Comparison of ENCODE assay signal across 20 cellular contexts in the genomic region with DNA sequence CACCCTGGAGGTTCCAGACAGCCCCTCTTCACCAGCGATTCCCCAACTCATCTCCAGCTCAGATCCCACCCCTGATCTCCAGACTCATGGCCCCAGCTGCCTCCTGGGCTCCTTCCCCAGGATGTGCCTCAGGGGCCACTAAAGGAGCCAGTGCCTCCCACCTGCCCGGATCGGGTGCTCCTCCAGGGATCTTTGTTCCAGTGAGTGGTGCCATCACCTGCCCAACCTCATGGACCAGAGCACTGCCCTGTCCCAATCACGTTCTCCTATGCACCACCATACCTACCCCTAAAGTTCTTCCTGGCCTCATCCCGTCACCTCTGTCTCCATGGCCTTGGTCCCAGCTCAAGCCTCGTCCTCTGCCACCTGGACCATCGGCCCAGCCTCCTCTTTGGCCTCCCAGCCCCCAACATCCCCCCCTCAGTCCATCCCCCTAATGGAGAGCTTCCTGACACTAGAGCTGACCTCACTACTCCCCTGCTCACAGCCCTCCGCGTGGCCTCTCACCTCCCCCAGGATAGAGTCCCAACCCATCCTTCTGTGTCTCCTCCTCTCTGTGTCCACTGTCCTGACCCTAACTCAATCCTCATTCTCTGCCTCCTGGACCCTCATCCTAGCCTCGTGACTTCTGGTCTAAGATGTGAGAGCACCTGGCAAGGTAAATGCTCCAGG. TPM values are rescaled to one million over a fixed set of nuclear protein-coding genes. Genes with fewer than 3 reads are reported as not detected.
DNase-seq lines count a peak whose midpoint lies in the region; ATAC-seq, FAIRE-seq and TF ChIP-seq lines count a peak whose summit lies in the region.
"Had no signal": no experiment of that assay in that cellular context is flagged by ENCODE, and none has a peak within 500 bp of the region (broad histone marks: within the 10 kb centered on the region; RNA-seq: fewer than 3 reads in every experiment).

No MANE protein-coding gene starts in this region.

- BruUV-seq in GM12878 (replicated peaks; lab: Mats Ljungman, UMichigan) = no TSS peak

- TF ChIP-seq POLR2A in GM12878 (IDR thresholded peaks at IDR 0.05; ENCODE audit: low read depth, low read length) = peak; percentile 64

- WGBS in GM12878 (ENCODE audit: insufficient coverage, insufficient replicate concordance, low lambda C conversion rate, missing lambda C conversion rate) = 94% methylated on average over 10 of the region's 10 CpGs

- H4K20me1 ChIP-seq in GM12878 (ENCODE audit: control insufficient read depth, insufficient read depth) = no peaks in the 10 kb centered on the region

- H3K27me3 Mint-ChIP-seq in stimulated activated naive CD8-positive, alpha-beta T cell treated with anti-CD3 and anti-CD28 coated beads, Interleukin-15, Interleukin-2, amounts not matched to agents 100 ng/mL and 50 ng/mL, for 24 hours = no peaks in the 10 kb centered on the region
- peaks cover 0 to 7% (median 0%) of the 10 kb centered on the region in 3 donors for H3K27me3 Mint-ChIP-seq in naive B cell
- no peaks in the 10 kb centered on the region for H3K27me3 Mint-ChIP-seq in activated CD4-positive, alpha-beta memory T cell treated with anti-CD3 and anti-CD28 coated beads, Interleukin-2, amount 10 ng/mL, durations not matched to agents 7 days and 5 days
- H3K27me3 Mint-ChIP-seq: CD4-positive, CD25-positive, alpha-beta regulatory T cell had no signal

- H3K4me1 ChIP-seq in GM12878 (ENCODE audit: control insufficient read depth, insufficient read depth, low read length) (no peaks in the 10 kb centered on the region), upper lobe of right lung (no peaks in the 10 kb centered on the region)
- H3K4me1 ChIP-seq: Caco-2, HAP-1 had no signal

- no peak for TF ChIP-seq RAD21 in GM12878 (IDR thresholded peaks at IDR 0.05; ENCODE audit: insufficient read depth, low read depth, low read length)

- H3K27me3 ChIP-seq in GM12878 (replicated peaks in 1 of 2; ENCODE audit: control insufficient read depth in 2 of 2, insufficient read depth in 2 of 2, low read length in 1 of 2) = no peaks in the 10 kb centered on the region
- no peaks in the 10 kb centered on the region for H3K27me3 ChIP-seq in upper lobe of right lung
- H3K27me3 ChIP-seq: SJCRH30 had no signal

- H3K4me1 Mint-ChIP-seq in stimulated activated naive CD8-positive, alpha-beta T cell treated with anti-CD3 and anti-CD28 coated beads, Interleukin-15, Interleukin-2, amounts not matched to agents 100 ng/mL and 50 ng/mL, for 24 hours (ENCODE audit: low read depth) = peaks cover 2% of the 10 kb centered on the region
- peaks cover 28 to 48% (median 29%) of the 10 kb centered on the region in 3 donors for H3K4me1 Mint-ChIP-seq in naive B cell
- H3K4me1 Mint-ChIP-seq in activated CD4-positive, alpha-beta memory T cell treated with anti-CD3 and anti-CD28 coated beads, Interleukin-2, amount 10 ng/mL, durations not matched to agents 7 days and 5 days = no peaks in the 10 kb centered on the region

- TF ChIP-seq CTCF in GM12878 (IDR thresholded peaks at IDR 0.05 in 2 of 3, conservative IDR thresholded peaks at IDR 0.05 in 1 of 3; ENCODE audit: control insufficient read depth in 2 of 3, extremely low read depth in 1 of 3, insufficient read depth in 1 of 3, low read depth in 3 of 3, low read length in 3 of 3) (no peak), upper lobe of right lung (IDR thresholded peaks at IDR 0.05) (no peak)

- H3K27ac ChIP-seq in GM12878 (ENCODE audit: control insufficient read depth, insufficient read depth) = no peak overlapping the region
- no peak overlapping the region for H3K27ac ChIP-seq in upper lobe of right lung
- H3K27ac ChIP-seq: SJCRH30 had no signal

- H3K36me3 ChIP-seq in GM12878 (ENCODE audit: control insufficient read depth in 2 of 2, insufficient read depth in 2 of 2, low read length in 1 of 2) (peaks cover 3 to 13% of the 10 kb centered on the region in 2 experiments; a peak in 3 of 4 replicates), upper lobe of right lung (peaks cover 41% of the 10 kb centered on the region)
- H3K36me3 ChIP-seq: HAP-1 had no signal

- CTCF ChIA-PET in GM12878 (lab: Yijun Ruan, JAX) = no interaction called here
- CTCF ChIA-PET in activated CD4-positive, alpha-beta memory T cell treated with anti-CD3 and anti-CD28 coated beads, Interleukin-2, amount 10 ng/mL, durations not matched to agents 7 days and 5 days (lab: Charles Lee) = no interaction called here

- H3K4me3 Mint-ChIP-seq in stimulated activated naive CD8-positive, alpha-beta T cell treated with anti-CD3 and anti-CD28 coated beads, Interleukin-15, Interleukin-2, amounts not matched to agents 100 ng/mL and 50 ng/mL, for 24 hours = no peak overlapping the region
- no peak overlapping the region for H3K4me3 Mint-ChIP-seq in naive B cell
- H3K4me3 Mint-ChIP-seq in activated CD4-positive, alpha-beta memory T cell treated with anti-CD3 and anti-CD28 coated beads, Interleukin-2, amount 10 ng/mL, durations not matched to agents 7 days and 5 days = no peak overlapping the region
- H3K4me3 Mint-ChIP-seq: CD4-positive, CD25-positive, alpha-beta regulatory T cell had no signal

- intact Hi-C loops in GM12878 (cut with micrococcal nuclease; ENCODE audit: unreplicated experiment) = no loop called here
- intact Hi-C loops in upper lobe of right lung (cut with DNase I) = no loop called here

- H3K9ac ChIP-seq in GM12878 (ENCODE audit: control insufficient read depth, insufficient read depth, low read length) = no peak overlapping the region

- ATAC-seq in stimulated activated naive CD8-positive, alpha-beta T cell treated with anti-CD3 and anti-CD28 coated beads, Interleukin-15, Interleukin-2, amounts not matched to agents 100 U/mL and 50 U/mL, for 24 hours = no peak
- ATAC-seq in GM12878 (no peak), naive B cell (ENCODE audit: low read depth in 2 of 2) (no peak), upper lobe of right lung (no peak)

- no peaks in the 10 kb centered on the region for H3K9me3 Mint-ChIP-seq in stimulated activated naive CD8-positive, alpha-beta T cell treated with anti-CD3 and anti-CD28 coated beads, Interleukin-15, Interleukin-2, amounts not matched to agents 100 ng/mL and 50 ng/mL, for 24 hours
- no peaks in the 10 kb centered on the region for H3K9me3 Mint-ChIP-seq in naive B cell
- H3K9me3 Mint-ChIP-seq in activated CD4-positive, alpha-beta memory T cell treated with anti-CD3 and anti-CD28 coated beads, Interleukin-2, amount 10 ng/mL, durations not matched to agents 7 days and 5 days = peaks cover 10% of the 10 kb centered on the region

- H2AFZ ChIP-seq in GM12878 (ENCODE audit: control insufficient read depth, low read depth, low read length) = no peak overlapping the region

- in situ Hi-C loops in GM12878 (cut with MboI) = no loop called here

- SMC1A ChIA-PET in GM12878 (lab: Charles Lee; ENCODE audit: uncharacterized antibody, unreplicated experiment) = no interaction called here

- H3K4me3 ChIP-seq in GM12878 = no peak overlapping the region
- no peak overlapping the region for H3K4me3 ChIP-seq in upper lobe of right lung
- H3K4me3 ChIP-seq: HAP-1, SJCRH30 had no signal

- H3K4me2 ChIP-seq in GM12878 (ENCODE audit: control insufficient read depth, insufficient read depth) = no peak overlapping the region

- POLR2A ChIA-PET in GM12878 (lab: Charles Lee) = no interaction called here
- POLR2A ChIA-PET in activated CD4-positive, alpha-beta memory T cell treated with anti-CD3 and anti-CD28 coated beads, Interleukin-2, amount 10 ng/mL, durations not matched to agents 7 days and 5 days (lab: Charles Lee) = interaction anchor here (0.8 kb wide), 1 partner anchor 13 kb away, joined by 3 read pairs; no protein-coding TSS in a partner anchor

- DNase-seq in stimulated activated naive CD8-positive, alpha-beta T cell treated with anti-CD3 and anti-CD28 coated beads, Interleukin-15, Interleukin-2, amounts not matched to agents 100 U/mL and 50 U/mL, for 24 hours = no peak
- DNase-seq in GM12878 (ENCODE audit: low read depth, low spot score) (no peak), naive B cell (no peak), upper lobe of right lung (peak; percentile 57), NCI-H2171 (lab: John Stamatoyannopoulos, UW) (no peak), NAMALWA (ENCODE audit: low spot score) (no peak)
- no peak for DNase-seq in activated CD4-positive, alpha-beta memory T cell treated with anti-CD3 and anti-CD28 coated beads, Interleukin-2, amount 10 ng/mL, durations not matched to agents 7 days and 5 days
- DNase-seq: ACHN; AML-193; Caco-2; CD4-positive, CD25-positive, alpha-beta regulatory T cell; EL; NCI-H1417 treated with DMSO at 0.1 percent for 48 hours; NCI-H1930; NCI-H748 treated with DMSO at 0.1 percent for 48 hours; RPMI8226; SJCRH30 had no signal

- H3K27ac Mint-ChIP-seq in stimulated activated naive CD8-positive, alpha-beta T cell treated with anti-CD3 and anti-CD28 coated beads, Interleukin-15, Interleukin-2, amounts not matched to agents 100 ng/mL and 50 ng/mL, for 24 hours = peak overlapping the region; percentile 40
- H3K27ac Mint-ChIP-seq in naive B cell = peak overlapping the region in 5 of 6 donors; percentile 44 to 86 (median 68)
- H3K27ac Mint-ChIP-seq in activated CD4-positive, alpha-beta memory T cell treated with anti-CD3 and anti-CD28 coated beads, Interleukin-2, amount 10 ng/mL, durations not matched to agents 7 days and 5 days = no peak overlapping the region

- H3K9me3 ChIP-seq in GM12878 (replicated peaks; ENCODE audit: control insufficient read depth, insufficient read depth, low read length) = peaks cover 3% of the 10 kb centered on the region; the same call in 2 of the 3 replicates
- no peaks in the 10 kb centered on the region for H3K9me3 ChIP-seq in upper lobe of right lung
- H3K9me3 ChIP-seq: SJCRH30 had no signal

- FAIRE-seq in GM12878 (lab: Jason Lieb, UNC) = no peak

- H3K79me2 ChIP-seq in GM12878 (ENCODE audit: control insufficient read depth, insufficient read depth, low read length) = no peaks in the 10 kb centered on the region

- TF ChIP-seq EP300 in GM12878 (IDR thresholded peaks at IDR 0.05; ENCODE audit: borderline replicate concordance in 1 of 2, control insufficient read depth in 1 of 2, low read depth in 2 of 2, low read length in 2 of 2) = no peak

- peaks cover 27% of the 10 kb centered on the region for H3K36me3 Mint-ChIP-seq in stimulated activated naive CD8-positive, alpha-beta T cell treated with anti-CD3 and anti-CD28 coated beads, Interleukin-15, Interleukin-2, amounts not matched to agents 100 ng/mL and 50 ng/mL, for 24 hours (ENCODE audit: low read depth)
- H3K36me3 Mint-ChIP-seq in naive B cell = peaks cover 0 to 32% of the 10 kb centered on the region in 2 donors
- peaks cover 27% of the 10 kb centered on the region for H3K36me3 Mint-ChIP-seq in activated CD4-positive, alpha-beta memory T cell treated with anti-CD3 and anti-CD28 coated beads, Interleukin-2, amount 10 ng/mL, durations not matched to agents 7 days and 5 days (ENCODE audit: low read depth)

- RAD21 ChIA-PET in GM12878 (lab: Charles Lee; ENCODE audit: unreplicated experiment) = no interaction called here

RNA-seq across cellular contexts. Expression of a gene that starts 8.8 kb away (rescaled TPM):
- total RNA-seq in GM12878 (2013; cell fraction: nucleolus; rRNA removed) = not detected in 2 replicates
- 0.22 TPM in 1 of 2 replicates, not detected in the other for total RNA-seq in GM12878 (2014; rRNA removed)
- not detected in 2 replicates for total RNA-seq in GM12878 (2014; rRNA removed; fragmentation: Illumina TruSeq; extraction: Trizol)
- 0.37 TPM in 1 of 2 replicates, not detected in the other for total RNA-seq in GM12878 (2021)
- polyA plus RNA-seq in GM12878 (2011; ENCODE audit: low read depth) = not detected
- polyA plus RNA-seq in GM12878 (2011; rRNA removed) = 0.22 TPM in 1 of 2 replicates, not detected in the other
- 0.23 and 0.36 TPM in 2 replicates for polyA plus RNA-seq in GM12878 (2011; cell fraction: cytosol; rRNA removed)
- polyA plus RNA-seq in GM12878 (2011; cell fraction: nucleus; rRNA removed) = 0.19 and 0.42 TPM in 2 replicates
- polyA plus RNA-seq in GM12878 (2012) = 0.27 and 0.57 TPM in 2 replicates
- polyA plus RNA-seq in GM12878 (2014; fragmentation: Illumina TruSeq; extraction: Trizol) = not detected in 2 replicates
- polyA plus RNA-seq in GM12878 (2014; fragmentation: Nextera tagmentation; extraction: Ambion mirVana) = under 1 TPM in 1 of 2 experiments, not detected in 1; 0.18 TPM
- polyA plus RNA-seq in GM12878 (2014; rRNA removed) = 0.53 TPM in 1 of 2 replicates, not detected in the other
- 1 to 10 TPM in 1 of 2 experiments, under 1 TPM in 1; 0.25 to 1.2 TPM for polyA plus RNA-seq in GM12878 (2016; fragmentation: Nextera tagmentation; extraction: Ambion mirVana)
- not detected in 2 replicates for polyA minus RNA-seq in GM12878 (2011; rRNA and poly(A)+ RNA removed)
- not detected in 2 replicates for polyA minus RNA-seq in GM12878 (2011; cell fraction: cytosol; rRNA and poly(A)+ RNA removed)
- 0.24 TPM in 1 of 2 replicates, not detected in the other for polyA minus RNA-seq in GM12878 (2011; cell fraction: nucleus; rRNA and poly(A)+ RNA removed)
- polyA plus RNA-seq in naive B cell (ENCODE audit: low read depth in 6 of 6) = 1 to 10 TPM in 1 of 6 donors, under 1 TPM in 4, not detected in 1; 0.38 to 2.2 (median 0.50) TPM
- 3.8 TPM for total RNA-seq in upper lobe of right lung
- total RNA-seq in activated CD4-positive, alpha-beta memory T cell treated with anti-CD3 and anti-CD28 coated beads, Interleukin-2, amount 10 ng/mL, durations not matched to agents 7 days and 5 days = under 1 TPM in 1 of 2 experiments, not detected in 1; 0.33 TPM

RNA-seq across cellular contexts. Expression of a gene that starts 9.1 kb away (rescaled TPM):
- total RNA-seq in GM12878 (2013; cell fraction: nucleolus; rRNA removed) = 42.5 and 52.8 TPM in 2 replicates
- 62.4 and 66.3 TPM in 2 replicates for total RNA-seq in GM12878 (2014; rRNA removed)
- 24.2 and 26.3 TPM in 2 replicates for total RNA-seq in GM12878 (2014; rRNA removed; fragmentation: Illumina TruSeq; extraction: Trizol)
- total RNA-seq in GM12878 (2021) = 76.2 and 77.3 TPM in 2 replicates
- polyA plus RNA-seq in GM12878 (2011; ENCODE audit: low read depth) = 14.2 TPM
- polyA plus RNA-seq in GM12878 (2011; rRNA removed) = 13.8 and 22.4 TPM in 2 replicates
- polyA plus RNA-seq in GM12878 (2011; cell fraction: cytosol; rRNA removed) = 35.6 and 58.6 TPM in 2 replicates
- polyA plus RNA-seq in GM12878 (2011; cell fraction: nucleus; rRNA removed) = 37.5 and 53.5 TPM in 2 replicates
- polyA plus RNA-seq in GM12878 (2012) = 37.3 and 50.5 TPM in 2 replicates
- polyA plus RNA-seq in GM12878 (2014; fragmentation: Illumina TruSeq; extraction: Trizol) = 3.5 and 18.2 TPM in 2 replicates
- polyA plus RNA-seq in GM12878 (2014; fragmentation: Nextera tagmentation; extraction: Ambion mirVana) = 1 to 10 TPM; 2.5 to 5.5 TPM
- polyA plus RNA-seq in GM12878 (2014; rRNA removed) = 61.0 and 69.1 TPM in 2 replicates
- polyA plus RNA-seq in GM12878 (2016; fragmentation: Nextera tagmentation; extraction: Ambion mirVana) = 1 to 10 TPM; 6.8 to 8.9 TPM
- 7.5 and 15.2 TPM in 2 replicates for polyA minus RNA-seq in GM12878 (2011; rRNA and poly(A)+ RNA removed)
- polyA minus RNA-seq in GM12878 (2011; cell fraction: cytosol; rRNA and poly(A)+ RNA removed) = 14.3 and 14.5 TPM in 2 replicates
- 6.5 and 20.3 TPM in 2 replicates for polyA minus RNA-seq in GM12878 (2011; cell fraction: nucleus; rRNA and poly(A)+ RNA removed)
- 10 to 100 TPM in 1 of 6 donors, 1 to 10 TPM in 5; 7.0 to 11.9 (median 8.6) TPM for polyA plus RNA-seq in naive B cell (ENCODE audit: low read depth in 6 of 6)
- 103 TPM for total RNA-seq in upper lobe of right lung
- 10 to 100 TPM; 56.3 to 57.2 TPM for total RNA-seq in activated CD4-positive, alpha-beta memory T cell treated with anti-CD3 and anti-CD28 coated beads, Interleukin-2, amount 10 ng/mL, durations not matched to agents 7 days and 5 days

RNA-seq across cellular contexts. Expression of a gene that starts 25.6 kb away (rescaled TPM):
- 0.81 TPM in 1 of 2 replicates, not detected in the other for total RNA-seq in GM12878 (2013; cell fraction: nucleolus; rRNA removed)
- total RNA-seq in GM12878 (2014; rRNA removed) (17.0 and 21.0 TPM in 2 replicates), GM12878 (2014; rRNA removed; fragmentation: Illumina TruSeq; extraction: Trizol) (3.1 and 3.9 TPM in 2 replicates), GM12878 (2021) (22.7 and 24.5 TPM in 2 replicates), upper lobe of right lung (34.7 TPM)
- polyA plus RNA-seq in GM12878 (2011; ENCODE audit: low read depth) = 7.5 TPM
- polyA plus RNA-seq in GM12878 (2011; rRNA removed) (2.1 and 4.9 TPM in 2 replicates), GM12878 (2014; fragmentation: Illumina TruSeq; extraction: Trizol) (0.91 TPM in 1 of 2 replicates, not detected in the other), GM12878 (2014; fragmentation: Nextera tagmentation; extraction: Ambion mirVana) (1 to 10 TPM; 1.0 to 1.6 TPM), GM12878 (2014; rRNA removed) (23.8 and 26.3 TPM in 2 replicates), GM12878 (2016; fragmentation: Nextera tagmentation; extraction: Ambion mirVana) (10 to 100 TPM; 25.1 to 26.7 TPM), naive B cell (ENCODE audit: low read depth in 6 of 6) (10 to 100 TPM in 5 of 6 donors, 1 to 10 TPM in 1; 9.8 to 20.7 (median 12.2) TPM)
- polyA plus RNA-seq in GM12878 (2011; cell fraction: cytosol; rRNA removed) = 10.3 and 22.0 TPM in 2 replicates
- polyA plus RNA-seq in GM12878 (2011; cell fraction: nucleus; rRNA removed) = 9.3 and 12.4 TPM in 2 replicates
- polyA plus RNA-seq in GM12878 (2012) = 17.2 and 19.2 TPM in 2 replicates
- 0.29 and 3.0 TPM in 2 replicates for polyA minus RNA-seq in GM12878 (2011; rRNA and poly(A)+ RNA removed)
- 2.0 and 4.8 TPM in 2 replicates for polyA minus RNA-seq in GM12878 (2011; cell fraction: cytosol; rRNA and poly(A)+ RNA removed)
- polyA minus RNA-seq in GM12878 (2011; cell fraction: nucleus; rRNA and poly(A)+ RNA removed) = 2.1 and 6.8 TPM in 2 replicates
- total RNA-seq in activated CD4-positive, alpha-beta memory T cell treated with anti-CD3 and anti-CD28 coated beads, Interleukin-2, amount 10 ng/mL, durations not matched to agents 7 days and 5 days = 10 to 100 TPM; 44.7 to 51.4 TPM

RNA-seq across cellular contexts. Expression of a gene that starts 28.3 kb away (rescaled TPM):
- not detected in 2 replicates for total RNA-seq in GM12878 (2013; cell fraction: nucleolus; rRNA removed)
- total RNA-seq in GM12878 (2014; rRNA removed) = not detected in 2 replicates
- total RNA-seq in GM12878 (2014; rRNA removed; fragmentation: Illumina TruSeq; extraction: Trizol) = not detected in 2 replicates
- not detected in 2 replicates for total RNA-seq in GM12878 (2021)
- polyA plus RNA-seq in GM12878 (2011; ENCODE audit: low read depth) = not detected
- polyA plus RNA-seq in GM12878 (2011; rRNA removed) = not detected in 2 replicates
- polyA plus RNA-seq in GM12878 (2011; cell fraction: cytosol; rRNA removed) = not detected in 2 replicates
- polyA plus RNA-seq in GM12878 (2011; cell fraction: nucleus; rRNA removed) = not detected in 2 replicates
- 0.41 and 0.87 TPM in 2 replicates for polyA plus RNA-seq in GM12878 (2012)
- polyA plus RNA-seq in GM12878 (2014; fragmentation: Illumina TruSeq; extraction: Trizol) = not detected in 2 replicates
- polyA plus RNA-seq in GM12878 (2014; fragmentation: Nextera tagmentation; extraction: Ambion mirVana) = not detected
- not detected in 2 replicates for polyA plus RNA-seq in GM12878 (2014; rRNA removed)
- polyA plus RNA-seq in GM12878 (2016; fragmentation: Nextera tagmentation; extraction: Ambion mirVana) = not detected
- not detected in 2 replicates for polyA minus RNA-seq in GM12878 (2011; rRNA and poly(A)+ RNA removed)
- polyA minus RNA-seq in GM12878 (2011; cell fraction: cytosol; rRNA and poly(A)+ RNA removed) = not detected in 2 replicates
- polyA minus RNA-seq in GM12878 (2011; cell fraction: nucleus; rRNA and poly(A)+ RNA removed) = not detected in 2 replicates
- not detected for polyA plus RNA-seq in naive B cell (ENCODE audit: low read depth in 6 of 6)
- not detected for total RNA-seq in upper lobe of right lung
- total RNA-seq in activated CD4-positive, alpha-beta memory T cell treated with anti-CD3 and anti-CD28 coated beads, Interleukin-2, amount 10 ng/mL, durations not matched to agents 7 days and 5 days = not detected
- total RNA-seq: Caco-2; CD4-positive, CD25-positive, alpha-beta regulatory T cell; NCI-H460; SJCRH30 had no signal
- polyA plus RNA-seq: CD4-positive, CD25-positive, alpha-beta regulatory T cell had no signal

RNA-seq across cellular contexts. Expression of a gene that starts 52.7 kb away (rescaled TPM):
- 0.42 and 0.54 TPM in 2 replicates for total RNA-seq in GM12878 (2013; cell fraction: nucleolus; rRNA removed)
- 0.49 and 0.51 TPM in 2 replicates for total RNA-seq in GM12878 (2014; rRNA removed)
- total RNA-seq in GM12878 (2014; rRNA removed; fragmentation: Illumina TruSeq; extraction: Trizol) = 0.37 and 0.67 TPM in 2 replicates
- 0.90 and 1.4 TPM in 2 replicates for total RNA-seq in GM12878 (2021)
- 0.70 TPM for polyA plus RNA-seq in GM12878 (2011; ENCODE audit: low read depth)
- polyA plus RNA-seq in GM12878 (2011; rRNA removed) = 0.06 and 0.15 TPM in 2 replicates
- polyA plus RNA-seq in GM12878 (2011; cell fraction: cytosol; rRNA removed) = 0.21 and 0.33 TPM in 2 replicates
- 0.56 and 0.58 TPM in 2 replicates for polyA plus RNA-seq in GM12878 (2011; cell fraction: nucleus; rRNA removed)
- polyA plus RNA-seq in GM12878 (2012) = 1.8 and 2.0 TPM in 2 replicates
- 0.56 and 0.73 TPM in 2 replicates for polyA plus RNA-seq in GM12878 (2014; fragmentation: Illumina TruSeq; extraction: Trizol)
- polyA plus RNA-seq in GM12878 (2014; fragmentation: Nextera tagmentation; extraction: Ambion mirVana) = under 1 TPM; 0.09 to 0.10 TPM
- 0.65 and 0.72 TPM in 2 replicates for polyA plus RNA-seq in GM12878 (2014; rRNA removed)
- 1 to 10 TPM; 1.9 to 2.6 TPM for polyA plus RNA-seq in GM12878 (2016; fragmentation: Nextera tagmentation; extraction: Ambion mirVana)
- 0.10 and 0.15 TPM in 2 replicates for polyA minus RNA-seq in GM12878 (2011; rRNA and poly(A)+ RNA removed)
- polyA minus RNA-seq in GM12878 (2011; cell fraction: cytosol; rRNA and poly(A)+ RNA removed) = not detected in 2 replicates
- polyA minus RNA-seq in GM12878 (2011; cell fraction: nucleus; rRNA and poly(A)+ RNA removed) = 0.12 TPM in 1 of 2 replicates, not detected in the other
- polyA plus RNA-seq in naive B cell (ENCODE audit: low read depth in 6 of 6) = 1 to 10 TPM in 3 of 6 donors, under 1 TPM in 2, not detected in 1; 0.44 to 6.6 (median 1.2) TPM
- 0.12 TPM for total RNA-seq in upper lobe of right lung
- under 1 TPM; 0.28 to 0.33 TPM for total RNA-seq in activated CD4-positive, alpha-beta memory T cell treated with anti-CD3 and anti-CD28 coated beads, Interleukin-2, amount 10 ng/mL, durations not matched to agents 7 days and 5 days
- total RNA-seq: NCI-H460 had no signal
